ENCODE assay signal across 8 cellular contexts in genomic region chr6:10413850-10414765, GRCh38. TPM values are rescaled to one million over a fixed set of nuclear protein-coding genes. Genes with fewer than 3 reads are reported as not detected.
DNase-seq lines count a peak whose midpoint lies in the region; ATAC-seq and TF ChIP-seq lines count a peak whose summit lies in the region.

No MANE protein-coding gene starts in this region.

- H3K9me3 ChIP-seq in tibial artery, result no peaks in the 10 kb centered on the region

- H3K36me3 Mint-ChIP-seq in T-cell, result peaks cover 11% of the 10 kb centered on the region

- peaks cover 40 to 66% (median 56%) of the 10 kb centered on the region in 3 donors for H3K4me1 Mint-ChIP-seq in T-cell

- ATAC-seq in Right ventricle myocardium superior (ENCODE audit: poor library complexity) (no peak), T-cell (replicated peaks in 1 of 4) (no peak), left cardiac atrium (no peak), HG02973 (IDR thresholded peaks at IDR 0.05; ENCODE audit: unreplicated experiment) (no peak)

- peak; percentile 34 for DNase-seq in Right ventricle myocardium superior
- no peak for DNase-seq in cardiac septum (ENCODE audit: low spot score)
- DNase-seq in T-cell, result no peak
- peak; percentile 20 for DNase-seq in left cardiac atrium
- no peak for DNase-seq in tibial artery
- DNase-seq in NCI-H187 treated with DMSO at 0.1 percent for 48 hours (lab: John Stamatoyannopoulos, UW), result no peak
- no peak for DNase-seq in NCI-H1930 (lab: John Stamatoyannopoulos, UW)

- TF ChIP-seq CTCF in tibial artery (IDR thresholded peaks at IDR 0.05), result no peak

- peak overlapping the region; percentile 72 to 88 (median 80) for H3K4me3 Mint-ChIP-seq in T-cell

- H3K9me3 Mint-ChIP-seq in T-cell, result peaks cover 6 to 10% (median 8%) of the 10 kb centered on the region in 3 donors

- intact Hi-C loops in Right ventricle myocardium superior (cut with DNase I), result no loop called here
- intact Hi-C loops in cardiac septum (cut with DNase I), result no loop called here
- intact Hi-C loops in left cardiac atrium (cut with DNase I), result no loop called here
- intact Hi-C loops in tibial artery (cut with DNase I; ENCODE audit: low total_unique reads), result no loop called here

- no peak overlapping the region for H3K27ac Mint-ChIP-seq in T-cell

- H3K27ac ChIP-seq in tibial artery, result no peak overlapping the region

- H3K27me3 Mint-ChIP-seq in T-cell, result peaks cover 73 to 89% of the 10 kb centered on the region in 2 donors

- POLR2A ChIA-PET in T-cell (lab: Charles Lee), result interaction anchor here in 1 of 2 donors (0.8 kb wide), 1 partner anchor 25 kb away, joined by 7 read pairs; no protein-coding TSS in a partner anchor

- H3K27me3 ChIP-seq in tibial artery, result peaks cover 4 to 97% of the 10 kb centered on the region in 2 donors

- CTCF ChIA-PET in T-cell (lab: Charles Lee), result interaction anchor here in 1 of 2 donors (0.6 to 1.1 kb wide), 3 partner anchors 12 to 92 kb away, joined by 3 to 5 read pairs (median 5); no protein-coding TSS in a partner anchor

- H3K4me1 ChIP-seq in tibial artery, result peaks cover 9 to 46% (median 42%) of the 10 kb centered on the region in 4 donors

- no peaks in the 10 kb centered on the region for H3K36me3 ChIP-seq in tibial artery

- H3K4me3 ChIP-seq in tibial artery, result peak overlapping the region; percentile 72 to 78

RNA-seq across cellular contexts. Expression of gene TFAP2A, which starts 0.8 kb away (rescaled TPM):
- total RNA-seq in Right ventricle myocardium superior (0.51 TPM), cardiac septum (0.54 TPM), T-cell (under 1 TPM in 3 of 5 donors, not detected in 2; 0.15 to 0.69 (median 0.28) TPM), left cardiac atrium (under 1 TPM; 0.44 to 0.79 TPM)

Comparison
In these comparisons a context has a peak if more than half of its experiments do, and no peak if none do; other contexts are left out.
1. DNase-seq: peak in Right ventricle myocardium superior (single experiment) and left cardiac atrium (single experiment); none in cardiac septum (single experiment), T-cell (0 of 34), tibial artery (0 of 2), NCI-H187 treated with DMSO at 0.1 percent for 48 hours (single experiment) and NCI-H1930 (0 of 2).